Comparison of ENCODE assay signal across 19 cellular contexts in the genomic region with DNA sequence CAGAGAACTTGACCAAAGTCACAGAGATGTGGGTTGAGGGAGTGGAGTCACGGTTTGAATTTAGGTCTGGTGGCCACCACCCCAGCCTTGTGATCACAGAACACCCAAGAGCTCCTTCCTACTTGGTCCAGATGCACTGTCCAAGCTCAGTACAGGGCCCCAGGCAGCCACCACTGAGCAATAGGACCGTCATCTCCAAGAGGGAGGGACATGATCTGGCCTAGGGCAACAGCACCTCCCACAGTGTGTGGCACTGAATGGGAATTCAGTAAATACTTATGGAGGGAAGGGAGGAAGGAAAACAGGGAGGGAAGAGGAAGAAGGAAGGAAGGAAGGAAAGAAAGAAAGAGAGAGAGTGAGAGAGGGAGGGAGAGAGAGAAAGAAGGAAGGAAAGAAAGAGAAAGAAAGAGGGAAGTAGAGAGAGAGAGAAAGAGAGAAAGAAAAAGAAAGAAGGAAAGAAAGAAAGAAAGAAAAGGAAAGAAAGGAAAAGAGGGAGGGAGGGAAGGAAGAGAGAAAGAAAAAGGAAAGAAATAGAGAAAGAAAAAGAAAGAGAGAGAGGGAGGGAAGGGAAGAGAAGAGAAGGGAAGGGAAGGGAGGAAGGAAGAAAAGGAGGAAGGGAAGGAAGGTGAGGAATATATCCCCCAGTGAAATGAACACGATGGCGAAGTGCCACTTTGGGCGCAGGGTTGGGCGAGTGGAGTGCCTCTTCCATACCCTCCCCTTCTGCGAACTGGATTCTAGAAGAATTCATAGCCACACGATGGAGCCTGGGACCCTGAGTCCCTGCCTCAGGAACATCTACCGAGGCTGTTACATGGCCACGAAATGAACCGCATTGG.
"Had no signal": no experiment of that assay in that cellular context is flagged by ENCODE, and none has a peak within 500 bp of the region (broad histone marks: within the 10 kb centered on the region; RNA-seq: fewer than 3 reads in every experiment).

No MANE protein-coding gene starts in this region.

- ATAC-seq: activated T-cell treated with anti-CD3 and anti-CD28 coated beads, Interleukin-2, amount 50 U/mL, for 72 hours; gastrocnemius medialis; left lobe of liver; T-cell had no signal

- H3K9me3 Mint-ChIP-seq: activated naive CD4-positive, alpha-beta T cell treated with anti-CD3 and anti-CD28 coated beads, Interleukin-2, amount 50 U/mL, for 24 hours; activated T-cell treated with anti-CD3 and anti-CD28 coated beads, Interleukin-2, amount 50 U/mL, for 72 hours had no signal

- H3K4me3 ChIP-seq: dorsolateral prefrontal cortex, gastrocnemius medialis, lung, uterus had no signal

- DNase-seq: activated CD4-positive, alpha-beta T cell treated with anti-CD3 and anti-CD28 coated beads, Interleukin-2, amount 50 U/mL, for 1 hour; activated CD8-positive, alpha-beta memory T cell treated with anti-CD3 and anti-CD28 coated beads for 24 hours; activated CD8-positive, alpha-beta memory T cell treated with anti-CD3 and anti-CD28 coated beads, Interleukin-2, amount 50 U/mL, for 48 hours; activated effector memory CD4-positive, alpha-beta T cell treated with anti-CD3 and anti-CD28 coated beads, Interleukin-2, amount 50 U/mL, for 16 hours; activated T-cell treated with anti-CD3 and anti-CD28 coated beads, Interleukin-2, amount 50 U/mL, for 72 hours; amniotic stem cell; dorsolateral prefrontal cortex; gastrocnemius medialis; head of caudate nucleus; kidney; midbrain; nephron progenitor cell; stimulated activated naive CD4-positive, alpha-beta T cell; T-cell; uterus had no signal

- H3K36me3 ChIP-seq: gastrocnemius medialis, uterus had no signal

- H3K4me1 Mint-ChIP-seq: activated naive CD4-positive, alpha-beta T cell treated with anti-CD3 and anti-CD28 coated beads, Interleukin-2, amount 50 U/mL, for 24 hours; T-cell had no signal

- H3K9me3 ChIP-seq: gastrocnemius medialis, uterus had no signal

- H3K27me3 ChIP-seq: gastrocnemius medialis, uterus had no signal

- H3K27ac Mint-ChIP-seq: activated naive CD4-positive, alpha-beta T cell treated with anti-CD3 and anti-CD28 coated beads, Interleukin-2, amount 50 U/mL, for 24 hours; activated T-cell treated with anti-CD3 and anti-CD28 coated beads, Interleukin-2, amount 50 U/mL, for 72 hours; nephron progenitor cell; progenitor cell of endocrine pancreas; T-cell had no signal

- H3K36me3 Mint-ChIP-seq: activated naive CD4-positive, alpha-beta T cell treated with anti-CD3 and anti-CD28 coated beads, Interleukin-2, amount 50 U/mL, for 24 hours; T-cell had no signal

- H3K4me1 ChIP-seq: gastrocnemius medialis, uterus had no signal

- H3K4me3 Mint-ChIP-seq: activated naive CD4-positive, alpha-beta T cell treated with anti-CD3 and anti-CD28 coated beads, Interleukin-2, amount 50 U/mL, for 24 hours; activated T-cell treated with anti-CD3 and anti-CD28 coated beads, Interleukin-2, amount 50 U/mL, for 72 hours; nephron progenitor cell; T-cell had no signal

- H3K27ac ChIP-seq: dorsolateral prefrontal cortex, gastrocnemius medialis, uterus had no signal
